ENCODE assay signal across 9 cellular contexts in the genomic region with DNA sequence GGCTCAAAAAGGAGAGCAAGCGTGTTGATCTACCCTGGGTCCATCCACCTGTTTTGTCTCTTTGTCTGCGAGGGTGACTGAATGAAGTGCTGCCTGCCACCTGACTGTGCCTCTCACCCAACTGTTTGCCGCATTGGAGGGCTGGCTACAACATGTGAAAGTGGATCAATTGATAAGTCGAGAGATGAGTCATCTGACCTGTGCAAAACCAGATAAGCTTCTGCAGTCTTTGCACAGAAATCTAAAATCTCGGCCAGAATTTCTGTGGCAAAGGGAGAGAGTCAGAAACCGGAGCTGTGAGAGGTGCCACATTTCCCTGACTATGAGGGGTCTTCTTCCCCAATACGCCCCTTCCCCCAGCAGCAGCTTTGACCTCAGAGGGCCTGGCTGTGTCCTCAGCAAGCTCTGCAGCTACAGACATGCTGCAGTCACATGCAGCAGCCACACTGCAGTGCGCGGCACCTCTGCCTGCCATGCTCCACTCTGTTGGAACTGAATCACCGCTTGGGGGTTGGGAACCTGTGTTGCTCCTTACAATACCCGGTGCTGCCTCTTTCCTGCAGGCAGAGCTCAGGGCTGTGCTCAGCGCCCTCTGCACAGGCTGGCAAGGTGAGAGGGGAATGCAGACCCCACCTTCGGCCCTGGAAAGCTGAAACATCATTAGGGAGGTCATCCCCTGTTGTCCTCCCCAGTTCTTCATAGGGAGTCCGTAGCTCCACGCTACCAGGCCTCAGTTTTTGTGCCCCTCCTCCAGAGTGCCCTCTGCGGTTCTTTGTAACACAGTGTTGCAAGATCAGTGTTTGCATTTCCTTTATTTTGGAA.
A peak's percentile ranks its signal among the peaks of the same experiment; 100 is the strongest.
DNase-seq lines count a peak whose midpoint lies in the region; ATAC-seq lines count a peak whose summit lies in the region.
"Had no signal": no experiment of that assay in that cellular context is flagged by ENCODE, and none has a peak within 500 bp of the region (broad histone marks: within the 10 kb centered on the region; RNA-seq: fewer than 3 reads in every experiment).

No MANE protein-coding gene starts in this region.

- H3K9me3 ChIP-seq in duodenal mucosa (ENCODE audit: control insufficient read depth in 1 of 2, low read length in 2 of 2), result no peaks in the 10 kb centered on the region
- H3K9me3 ChIP-seq: BLaER1 treated with 17β-estradiol and CSF1 and Interleukin-3, amounts not matched to agents 10 nM and 100 nM had no signal

- H3K4me1 ChIP-seq in duodenal mucosa (ENCODE audit: control insufficient read depth in 1 of 2, insufficient read depth in 2 of 2, low read length in 2 of 2), result peaks cover 13 to 16% of the 10 kb centered on the region in 2 donors

- peak; percentile 56 for ATAC-seq in stimulated activated memory B cell treated with anti-CD40 and anti-IgM and Interleukin-4, amounts not matched to agents 10 μg/mL and 1 μg/mL and 100 μg/mL, for 72 hours
- ATAC-seq in HG03045 (IDR thresholded peaks at IDR 0.05; ENCODE audit: unreplicated experiment), result no peak
- no peak for ATAC-seq in HG03521 (IDR thresholded peaks at IDR 0.05; ENCODE audit: unreplicated experiment)
- no peak for ATAC-seq in HG03354 (IDR thresholded peaks at IDR 0.05; ENCODE audit: poor library complexity, severe bottlenecking, unreplicated experiment)

- no peaks in the 10 kb centered on the region for H3K27me3 Mint-ChIP-seq in stimulated activated memory B cell treated with anti-CD40 and anti-IgM and Interleukin-4, amounts not matched to agents 10 μg/mL and 1 μg/mL and 100 μg/mL, for 72 hours

- peaks cover 20% of the 10 kb centered on the region for H3K36me3 Mint-ChIP-seq in stimulated activated memory B cell treated with anti-CD40 and anti-IgM and Interleukin-4, amounts not matched to agents 10 μg/mL and 1 μg/mL and 100 μg/mL, for 72 hours

- peaks cover 13% of the 10 kb centered on the region for H3K4me1 Mint-ChIP-seq in stimulated activated memory B cell treated with anti-CD40 and anti-IgM and Interleukin-4, amounts not matched to agents 10 μg/mL and 1 μg/mL and 100 μg/mL, for 72 hours

- peak; percentile 35 to 40 for DNase-seq in activated CD4-positive, alpha-beta T cell treated with anti-CD3 and anti-CD28 coated beads, Interleukin-2, amount 50 U/mL, for 48 hours
- DNase-seq in activated CD4-positive, alpha-beta T cell treated with anti-CD3 and anti-CD28 coated beads, Interleukin-2, amount 50 U/mL, for 4 hours, result no peak
- DNase-seq in NCI-H510A treated with DMSO at 0.1 percent for 48 hours (lab: John Stamatoyannopoulos, UW), result peak; percentile 62

- H3K27ac Mint-ChIP-seq in stimulated activated memory B cell treated with anti-CD40 and anti-IgM and Interleukin-4, amounts not matched to agents 10 μg/mL and 1 μg/mL and 100 μg/mL, for 72 hours, result no peak overlapping the region

- H3K9me3 Mint-ChIP-seq in stimulated activated memory B cell treated with anti-CD40 and anti-IgM and Interleukin-4, amounts not matched to agents 10 μg/mL and 1 μg/mL and 100 μg/mL, for 72 hours, result no peaks in the 10 kb centered on the region

- no peak overlapping the region for H3K9ac ChIP-seq in duodenal mucosa (ENCODE audit: low read depth in 1 of 2, low read length in 2 of 2)
- H3K9ac ChIP-seq: BLaER1 treated with 17β-estradiol and CSF1 and Interleukin-3, amounts not matched to agents 10 nM and 100 nM had no signal

- no peaks in the 10 kb centered on the region for H3K27me3 ChIP-seq in duodenal mucosa (ENCODE audit: control insufficient read depth in 1 of 2, insufficient read depth in 2 of 2, low read length in 2 of 2)
- H3K27me3 ChIP-seq: BLaER1 treated with 17β-estradiol and CSF1 and Interleukin-3, amounts not matched to agents 10 nM and 100 nM had no signal

- no peak overlapping the region for H3K4me3 Mint-ChIP-seq in stimulated activated memory B cell treated with anti-CD40 and anti-IgM and Interleukin-4, amounts not matched to agents 10 μg/mL and 1 μg/mL and 100 μg/mL, for 72 hours

- peak overlapping the region; percentile 28 to 33 for H3K4me3 ChIP-seq in duodenal mucosa (ENCODE audit: low read depth in 1 of 2, low read length in 2 of 2)
- H3K4me3 ChIP-seq: BLaER1 treated with 17β-estradiol and CSF1 and Interleukin-3, amounts not matched to agents 10 nM and 100 nM had no signal

- no peak overlapping the region for H3K27ac ChIP-seq in duodenal mucosa (ENCODE audit: low read depth, low read length)
- H3K27ac ChIP-seq: BLaER1 treated with 17β-estradiol and CSF1 and Interleukin-3, amounts not matched to agents 10 nM and 100 nM had no signal

- H3K36me3 ChIP-seq in duodenal mucosa (ENCODE audit: control insufficient read depth in 1 of 2, insufficient read depth in 2 of 2, low read length in 2 of 2), result peaks cover 0 to 2% of the 10 kb centered on the region in 2 donors

Comparison
In these comparisons a context has a peak if more than half of its experiments do, and no peak if none do; other contexts are left out.
1. DNase-seq: peak in activated CD4-positive, alpha-beta T cell treated with anti-CD3 and anti-CD28 coated beads, Interleukin-2, amount 50 U/mL, for 48 hours (2 of 2) and NCI-H510A treated with DMSO at 0.1 percent for 48 hours (single experiment); none in activated CD4-positive, alpha-beta T cell treated with anti-CD3 and anti-CD28 coated beads, Interleukin-2, amount 50 U/mL, for 4 hours (0 of 2).